ENCODE assay signal across 8 cellular contexts in genomic region chr6:35318200-35318844, GRCh38. TPM values are rescaled to one million over a fixed set of nuclear protein-coding genes. Genes with fewer than 3 reads are reported as not detected.
DNase-seq lines count a peak whose midpoint lies in the region; ATAC-seq and TF ChIP-seq lines count a peak whose summit lies in the region.

No MANE protein-coding gene starts in this region.

- CTCF ChIA-PET in T-cell (lab: Charles Lee) (interaction anchor here in 1 of 2 donors (0.6 kb wide), 1 partner anchor 10 kb away, joined by 3 read pairs; no protein-coding TSS in a partner anchor), GM10248 (lab: Yijun Ruan, JAX) (interaction anchor here (1.9 to 2.2 kb wide), 2 partner anchors 10 to 204 kb away, joined by 4 to 9 read pairs; no protein-coding TSS in a partner anchor)

- H3K9me2 ChIP-seq in neural cell (ENCODE audit: insufficient read depth, low read length): no peaks in the 10 kb centered on the region

- no peaks in the 10 kb centered on the region for H3K27me3 Mint-ChIP-seq in T-cell

- peaks cover 71% of the 10 kb centered on the region for H3K36me3 Mint-ChIP-seq in T-cell

- TF ChIP-seq CTCF in foreskin fibroblast (IDR thresholded peaks at IDR 0.05; ENCODE audit: low read depth, low read length): peak; percentile 1
- TF ChIP-seq CTCF in neural cell (IDR thresholded peaks at IDR 0.05; ENCODE audit: poor library complexity, severe bottlenecking): peak; percentile 59
- TF ChIP-seq CTCF in GM10248 (IDR thresholded peaks at IDR 0.05; ENCODE audit: control extremely low read depth, extremely low read depth, low read depth, missing control alignments): no peak

- TF ChIP-seq EP300 in Ishikawa (IDR thresholded peaks at IDR 0.05; ENCODE audit: borderline replicate concordance) (0 out of 2 replicates have a peak, but pooled peaks have one; percentile 39), neural cell (conservative IDR thresholded peaks at IDR 0.05; ENCODE audit: poor library complexity, severe bottlenecking) (peak; percentile 80)

- no peaks in the 10 kb centered on the region for H4K20me1 ChIP-seq in neural cell (ENCODE audit: insufficient read depth)

- H3K9me3 ChIP-seq in neural cell (ENCODE audit: low read length): no peaks in the 10 kb centered on the region

- no peaks in the 10 kb centered on the region for H3K9me3 Mint-ChIP-seq in T-cell

- peak overlapping the region; percentile 36 to 86 for H3K27ac Mint-ChIP-seq in T-cell

- ATAC-seq in T-cell (replicated peaks in 1 of 4): no peak

- no peaks in the 10 kb centered on the region for H3F3A ChIP-seq in neural cell (ENCODE audit: insufficient read depth, low read length, poor library complexity, severe bottlenecking)

- peak overlapping the region; percentile 55 for H3K4me2 ChIP-seq in neural cell (ENCODE audit: low read length)

- H3K27ac ChIP-seq in neural cell (ENCODE audit: low read length): peak overlapping the region; percentile 74

- peak overlapping the region; percentile 74 for H3K9ac ChIP-seq in neural cell (ENCODE audit: low read length)

- POLR2A ChIA-PET in T-cell (lab: Charles Lee): interaction anchor here in 1 of 2 donors (0.5 kb wide), 1 partner anchor 49 kb away, joined by 3 read pairs; no protein-coding TSS in a partner anchor
- POLR2A ChIA-PET in GM10248 (lab: Yijun Ruan, JAX): no interaction called here

- DNase-seq in AG20443 (ENCODE audit: low spot score): peak; percentile 95
- DNase-seq in T-cell: no peak
- DNase-seq in foreskin fibroblast: peak; percentile 74 to 91
- no peak for DNase-seq in GF-D8 (lab: John Stamatoyannopoulos, UW)
- DNase-seq in T-helper 2 cell: no peak
- no peak for DNase-seq in GM10248 (ENCODE audit: extremely low spot score)

- TF ChIP-seq RAD21 in Ishikawa (IDR thresholded peaks at IDR 0.05; ENCODE audit: low read depth) (peak; percentile 18; the same call in 1 of the 2 replicates), neural cell (conservative IDR thresholded peaks at IDR 0.05) (peak; percentile 28)

- H3K79me2 ChIP-seq in neural cell (replicated peaks; ENCODE audit: insufficient read depth, low read length): no peaks in the 10 kb centered on the region

- H3K4me1 Mint-ChIP-seq in T-cell: peaks cover 53 to 65% (median 57%) of the 10 kb centered on the region in 3 donors

- peak overlapping the region; percentile 71 for H2AFZ ChIP-seq in neural cell (ENCODE audit: low read depth, low read length)

- H3K36me3 ChIP-seq in neural cell (ENCODE audit: insufficient read depth, low read length): no peaks in the 10 kb centered on the region

- no peak overlapping the region for H3K4me3 Mint-ChIP-seq in T-cell

- H3K27me3 ChIP-seq in neural cell (ENCODE audit: insufficient read depth, low read depth, low read length): no peaks in the 10 kb centered on the region

- H3K4me3 ChIP-seq in foreskin fibroblast (ENCODE audit: low read depth in 1 of 2, low read length in 2 of 2) (peak overlapping the region; percentile 47 to 69), neural cell (ENCODE audit: low read length) (peak overlapping the region; percentile 90)

TF ChIP-seq in Ishikawa, 13 proteins besides CTCF, POLR2A, EP300 and RAD21:
- TF ChIP-seq ZBTB7A (IDR thresholded peaks at IDR 0.05; ENCODE audit: low read depth) (peak; percentile 56; the same call in 1 of the 2 replicates), MAX (IDR thresholded peaks at IDR 0.05) (peak; percentile 88), USF1 (IDR thresholded peaks at IDR 0.05) (peak; percentile 31; the same call in 1 of the 2 replicates), YY1 (IDR thresholded peaks at IDR 0.05; ENCODE audit: low read depth) (no peak)

TF ChIP-seq in neural cell, 6 proteins besides CTCF, POLR2A, EP300 and RAD21:
- TF ChIP-seq POLR2AphosphoS5 (IDR thresholded peaks at IDR 0.05) (peak; percentile 74), MXI1 (conservative IDR thresholded peaks at IDR 0.05; ENCODE audit: poor library complexity, severe bottlenecking) (peak; percentile 69), REST (IDR thresholded peaks at IDR 0.05; ENCODE audit: borderline replicate concordance) (peak; percentile 61), TAF1 (IDR thresholded peaks at IDR 0.05; ENCODE audit: low read depth) (peak; percentile 39), EZH2 (IDR thresholded peaks at IDR 0.05; ENCODE audit: borderline replicate concordance, insufficient read depth, low read length, poor library complexity, severe bottlenecking) (no peak)

RNA-seq across cellular contexts. Expression of gene DEF6, which starts 20.7 kb away (rescaled TPM):
- 100 to 1,000 TPM; 221 to 311 (median 298) TPM for total RNA-seq in T-cell
- 0.48 and 1.3 TPM in 2 replicates for polyA plus RNA-seq in neural cell
- polyA minus RNA-seq in neural cell: 0.35 and 0.49 TPM in 2 replicates

RNA-seq across cellular contexts. Expression of gene PPARD, which starts 24.0 kb away (rescaled TPM):
- total RNA-seq in T-cell: 10 to 100 TPM; 36.8 to 41.3 (median 37.9) TPM
- 1.3 and 1.7 TPM in 2 replicates for polyA plus RNA-seq in neural cell
- polyA minus RNA-seq in neural cell: 2.4 TPM in 2 replicates

RNA-seq across cellular contexts. Expression of gene ZNF76, which starts 58.8 kb away (rescaled TPM):
- 10 to 100 TPM; 72.7 to 91.3 (median 84.8) TPM for total RNA-seq in T-cell
- 26.3 and 38.6 TPM in 2 replicates for polyA plus RNA-seq in neural cell
- polyA minus RNA-seq in neural cell: 21.7 and 25.9 TPM in 2 replicates

Comparison
In these comparisons a context has a peak if more than half of its experiments do, and no peak if none do; other contexts are left out.
1. DNase-seq: peak in AG20443 (single experiment) and foreskin fibroblast (2 of 2); none in T-cell (0 of 34), GF-D8 (single experiment), T-helper 2 cell (0 of 5) and GM10248 (single experiment).